9 cellular contexts compared by ENCODE assay signal in genomic region chr1:220887202-220887867, GRCh38. TPM values are rescaled to one million over a fixed set of nuclear protein-coding genes. Genes with fewer than 3 reads are reported as not detected.
DNase-seq lines count a peak whose midpoint lies in the region; ATAC-seq and TF ChIP-seq lines count a peak whose summit lies in the region.
"Had no signal": no experiment of that assay in that cellular context is flagged by ENCODE, and none has a peak within 500 bp of the region (broad histone marks: within the 10 kb centered on the region; RNA-seq: fewer than 3 reads in every experiment).

No MANE protein-coding gene starts in this region.

- no peaks in the 10 kb centered on the region for H3K36me3 Mint-ChIP-seq in MCF 10A (ENCODE audit: insufficient read depth, unreplicated experiment)
- H3K36me3 Mint-ChIP-seq in natural killer cell treated with Interleukin-12 subunit alpha and Interleukin-12 subunit beta and Interleukin-15 and Interleukin-18, amount 100 ng/mL, for 72 hours, result no peaks in the 10 kb centered on the region

- CTCF ChIA-PET in MCF 10A (lab: Yijun Ruan, JAX), result interaction anchor here (0.6 to 2.0 kb wide), 2 partner anchors 14 to 236 kb away, joined by 3 to 10 read pairs; no protein-coding TSS in a partner anchor

- H3K9me3 Mint-ChIP-seq in MCF 10A (ENCODE audit: unreplicated experiment), result no peaks in the 10 kb centered on the region
- H3K9me3 Mint-ChIP-seq in natural killer cell treated with Interleukin-12 subunit alpha and Interleukin-12 subunit beta and Interleukin-15 and Interleukin-18, amount 100 ng/mL, for 72 hours, result no peaks in the 10 kb centered on the region
- H3K9me3 Mint-ChIP-seq: activated CD4-positive, alpha-beta memory T cell treated with anti-CD3 and anti-CD28 coated beads, Interleukin-2, amount 10 ng/mL, durations not matched to agents 7 days and 5 days had no signal

- H3K4me1 Mint-ChIP-seq in MCF 10A (ENCODE audit: insufficient read depth, unreplicated experiment), result peaks cover 6% of the 10 kb centered on the region
- peaks cover 0 to 2% of the 10 kb centered on the region in 2 donors for H3K4me1 Mint-ChIP-seq in natural killer cell treated with Interleukin-12 subunit alpha and Interleukin-12 subunit beta and Interleukin-15 and Interleukin-18, amount 100 ng/mL, for 72 hours (ENCODE audit: low read depth in 2 of 2)
- H3K4me1 Mint-ChIP-seq: activated CD4-positive, alpha-beta memory T cell treated with anti-CD3 and anti-CD28 coated beads, Interleukin-2, amount 10 ng/mL, durations not matched to agents 7 days and 5 days had no signal

- TF ChIP-seq POLR2A in breast epithelium (IDR thresholded peaks at IDR 0.05) (no peak), testis (IDR thresholded peaks at IDR 0.05) (no peak)

- peak overlapping the region in 2 of 3 donors; percentile 21 to 49 for H3K4me3 ChIP-seq in breast epithelium
- H3K4me3 ChIP-seq in fibroblast of mammary gland (ENCODE audit: control insufficient read depth, low read depth, low read length), result peak overlapping the region; percentile 33
- H3K4me3 ChIP-seq in aorta (ENCODE audit: low read length in 2 of 2), result peak overlapping the region in 1 of 2 donors; percentile 0
- peak overlapping the region in 1 of 2 donors; percentile 1 for H3K4me3 ChIP-seq in testis

- peaks cover 0 to 3% of the 10 kb centered on the region in 2 donors for H3K4me1 ChIP-seq in breast epithelium
- H3K4me1 ChIP-seq in aorta (ENCODE audit: control insufficient read depth in 1 of 2, insufficient read depth in 2 of 2, low read length in 2 of 2), result no peaks in the 10 kb centered on the region
- peaks cover 7% of the 10 kb centered on the region for H3K4me1 ChIP-seq in testis

- ATAC-seq in natural killer cell treated with Interleukin-12 subunit alpha and Interleukin-12 subunit beta and Interleukin-15 and Interleukin-18, amount 100 ng/mL, for 72 hours, result no peak
- ATAC-seq in aorta (ENCODE audit: low FRiP score), result peak; percentile 50

- no peak overlapping the region for H3K4me3 Mint-ChIP-seq in MCF 10A (ENCODE audit: unreplicated experiment)
- peak overlapping the region; percentile 27 for H3K4me3 Mint-ChIP-seq in natural killer cell treated with Interleukin-12 subunit alpha and Interleukin-12 subunit beta and Interleukin-15 and Interleukin-18, amount 100 ng/mL, for 72 hours
- H3K4me3 Mint-ChIP-seq: activated CD4-positive, alpha-beta memory T cell treated with anti-CD3 and anti-CD28 coated beads, Interleukin-2, amount 10 ng/mL, durations not matched to agents 7 days and 5 days had no signal

- H3K27ac Mint-ChIP-seq in MCF 10A (ENCODE audit: low read depth, unreplicated experiment), result no peak overlapping the region
- no peak overlapping the region for H3K27ac Mint-ChIP-seq in natural killer cell treated with Interleukin-12 subunit alpha and Interleukin-12 subunit beta and Interleukin-15 and Interleukin-18, amount 100 ng/mL, for 72 hours
- H3K27ac Mint-ChIP-seq: activated CD4-positive, alpha-beta memory T cell treated with anti-CD3 and anti-CD28 coated beads, Interleukin-2, amount 10 ng/mL, durations not matched to agents 7 days and 5 days had no signal

- peaks cover 12% of the 10 kb centered on the region for H3K27me3 Mint-ChIP-seq in MCF 10A (ENCODE audit: insufficient read depth, unreplicated experiment)
- peaks cover 49 to 68% of the 10 kb centered on the region in 2 donors for H3K27me3 Mint-ChIP-seq in natural killer cell treated with Interleukin-12 subunit alpha and Interleukin-12 subunit beta and Interleukin-15 and Interleukin-18, amount 100 ng/mL, for 72 hours

- H3K27me3 ChIP-seq in breast epithelium (peaks cover 0 to 61% of the 10 kb centered on the region in 2 donors), aorta (ENCODE audit: control insufficient read depth in 1 of 2, insufficient read depth in 2 of 2, low read length in 1 of 2) (no peaks in the 10 kb centered on the region), testis (no peaks in the 10 kb centered on the region)

- no TSS peak for BruUV-seq in MCF 10A (replicated peaks; lab: Mats Ljungman, UMichigan)

- no peak overlapping the region for H3K27ac ChIP-seq in breast epithelium
- no peak overlapping the region for H3K27ac ChIP-seq in aorta (ENCODE audit: low read depth in 1 of 2, low read length in 2 of 2)
- no peak overlapping the region for H3K27ac ChIP-seq in testis

- POLR2A ChIA-PET in MCF 10A (lab: Yijun Ruan, JAX), result no interaction called here

- WGBS in aorta, 2 donors, result 14 to 18% methylated on average over 34 to 36 of the region's 36 CpGs
- WGBS in testis, 2 donors, result 19 to 52% methylated on average over 10 to 36 of the region's 36 CpGs

- DNase-seq in breast epithelium (ENCODE audit: low spot score in 2 of 2) (no peak), MCF 10A (ENCODE audit: unreplicated experiment) (no peak), fibroblast of mammary gland (ENCODE audit: low read depth) (no peak), aorta (peak in 1 of 2 donors; percentile 80), testis (no peak), HK-2 (ENCODE audit: unreplicated experiment) (no peak), HCEC 1CT (no peak)
- DNase-seq in natural killer cell treated with Interleukin-12 subunit alpha and Interleukin-12 subunit beta and Interleukin-15 and Interleukin-18, amount 100 ng/mL, for 72 hours (ENCODE audit: low spot score), result no peak
- DNase-seq: activated CD4-positive, alpha-beta memory T cell treated with anti-CD3 and anti-CD28 coated beads, Interleukin-2, amount 10 ng/mL, durations not matched to agents 7 days and 5 days had no signal

- intact Hi-C loops in breast epithelium (cut with DNase I; ENCODE audit: low total_unique reads) (no loop called here), MCF 10A (cut with micrococcal nuclease) (no loop called here), aorta (cut with DNase I) (no loop called here), testis (cut with DNase I; ENCODE audit: low total_unique reads) (no loop called here)

- H3K9me3 ChIP-seq in breast epithelium (no peaks in the 10 kb centered on the region), aorta (ENCODE audit: control insufficient read depth, low read length) (no peaks in the 10 kb centered on the region), testis (no peaks in the 10 kb centered on the region)

- TF ChIP-seq CTCF in breast epithelium (IDR thresholded peaks at IDR 0.05) (no peak), MCF 10A (IDR thresholded peaks at IDR 0.05; ENCODE audit: unreplicated experiment) (no peak), fibroblast of mammary gland (conservative IDR thresholded peaks at IDR 0.05; ENCODE audit: control insufficient read depth, insufficient read depth, low read depth, low read length) (no peak), testis (IDR thresholded peaks at IDR 0.05) (no peak)

- H3K36me3 ChIP-seq in breast epithelium, result no peaks in the 10 kb centered on the region
- H3K36me3 ChIP-seq in aorta (ENCODE audit: control insufficient read depth in 1 of 2, insufficient read depth in 2 of 2, low read length in 1 of 2), result no peaks in the 10 kb centered on the region
- no peaks in the 10 kb centered on the region for H3K36me3 ChIP-seq in testis (ENCODE audit: low read depth, missing control alignments)

RNA-seq across cellular contexts. Expression of gene HLX, which starts 8.1 kb away (rescaled TPM):
- total RNA-seq in breast epithelium (10 to 100 TPM in 2 of 3 donors, 1 to 10 TPM in 1; 5.0 to 17.8 (median 15.1) TPM), MCF 10A (2022) (2.1 and 2.3 TPM in 2 replicates), aorta (10 to 100 TPM; 13.1 to 21.6 TPM), testis (1 to 10 TPM; 3.5 to 5.3 TPM)
- total RNA-seq in natural killer cell treated with Interleukin-12 subunit alpha and Interleukin-12 subunit beta and Interleukin-15 and Interleukin-18, amount 100 ng/mL, for 72 hours, result 1 to 10 TPM; 3.9 to 5.5 TPM
- polyA plus RNA-seq in aorta (1 to 10 TPM; 3.1 to 3.8 TPM), testis (ENCODE audit: insufficient read depth, low read depth, low replicate concordance) (4.0 TPM)
